In genomic region chr15:73051402-73051810, GRCh38 we compare ENCODE assay signal across 8 cellular contexts. TPM values are rescaled to one million over a fixed set of nuclear protein-coding genes. Genes with fewer than 3 reads are reported as not detected.
DNase-seq lines count a peak whose midpoint lies in the region; FAIRE-seq and TF ChIP-seq lines count a peak whose summit lies in the region.

No MANE protein-coding gene starts in this region.

- no peak for TF ChIP-seq RAD21 in neural cell (conservative IDR thresholded peaks at IDR 0.05)

- peak overlapping the region; percentile 68 for H3K4me3 ChIP-seq in SU-DHL-6 (ENCODE audit: insufficient read depth, low read length, poor library complexity, severe bottlenecking)
- H3K4me3 ChIP-seq in esophagus squamous epithelium = peak overlapping the region; percentile 77 to 94 (median 86)
- H3K4me3 ChIP-seq in neural cell (ENCODE audit: low read length) = peak overlapping the region; percentile 78

- no peak for TF ChIP-seq CTCF in SU-DHL-6 (IDR thresholded peaks at IDR 0.05; ENCODE audit: insufficient read depth, low read length, poor library complexity, severe bottlenecking)
- no peak for TF ChIP-seq CTCF in esophagus squamous epithelium (IDR thresholded peaks at IDR 0.05)
- TF ChIP-seq CTCF in neural cell (IDR thresholded peaks at IDR 0.05; ENCODE audit: poor library complexity, severe bottlenecking) = no peak

- no peak overlapping the region for H3K27ac ChIP-seq in SU-DHL-6 (ENCODE audit: low read depth, low read length)
- peak overlapping the region; percentile 89 to 96 (median 92) for H3K27ac ChIP-seq in esophagus squamous epithelium
- H3K27ac ChIP-seq in neural cell (ENCODE audit: low read length) = peak overlapping the region; percentile 96

- H3K9me3 ChIP-seq in SU-DHL-6 (ENCODE audit: insufficient read depth, low read length) (no peaks in the 10 kb centered on the region), esophagus squamous epithelium (no peaks in the 10 kb centered on the region), neural cell (ENCODE audit: low read length) (no peaks in the 10 kb centered on the region)

- no peak for TF ChIP-seq POLR2A in esophagus squamous epithelium (IDR thresholded peaks at IDR 0.05)
- no peak for TF ChIP-seq POLR2A in H54 (IDR thresholded peaks at IDR 0.05; ENCODE audit: low read depth, low read length)

- H4K20me1 ChIP-seq in SU-DHL-6 (ENCODE audit: low read depth, low read length) = no peaks in the 10 kb centered on the region
- peaks cover 6% of the 10 kb centered on the region for H4K20me1 ChIP-seq in neural cell (ENCODE audit: insufficient read depth)

- no peaks in the 10 kb centered on the region for H3K36me3 ChIP-seq in SU-DHL-6 (ENCODE audit: low read length)
- H3K36me3 ChIP-seq in esophagus squamous epithelium = no peaks in the 10 kb centered on the region
- H3K36me3 ChIP-seq in neural cell (ENCODE audit: insufficient read depth, low read length) = no peaks in the 10 kb centered on the region

- no peaks in the 10 kb centered on the region for H3K36me3 Mint-ChIP-seq in activated naive CD4-positive, alpha-beta T cell treated with anti-CD3 and anti-CD28 coated beads for 36 hours (ENCODE audit: low read depth)

- peak overlapping the region; percentile 69 for H3K4me3 Mint-ChIP-seq in activated naive CD4-positive, alpha-beta T cell treated with anti-CD3 and anti-CD28 coated beads for 36 hours

- H3K27me3 ChIP-seq in SU-DHL-6 (ENCODE audit: low read length) = no peaks in the 10 kb centered on the region
- H3K27me3 ChIP-seq in esophagus squamous epithelium = peaks cover 0 to 28% (median 0%) of the 10 kb centered on the region in 4 donors
- no peaks in the 10 kb centered on the region for H3K27me3 ChIP-seq in neural cell (ENCODE audit: insufficient read depth, low read depth, low read length)

- FAIRE-seq in H54 (lab: Jason Lieb, UNC) = no peak

- H3F3A ChIP-seq in SU-DHL-6 (ENCODE audit: insufficient read depth) = peaks cover 14% of the 10 kb centered on the region; the same call in 1 of the 2 replicates
- no peaks in the 10 kb centered on the region for H3F3A ChIP-seq in neural cell (ENCODE audit: insufficient read depth, low read length, poor library complexity, severe bottlenecking)

- peak; percentile 8 for DNase-seq in activated naive CD4-positive, alpha-beta T cell treated with anti-CD3 and anti-CD28 coated beads for 36 hours
- no peak for DNase-seq in activated naive CD4-positive, alpha-beta T cell treated with Interleukin-2 at 50 U/mL for 16 hours
- DNase-seq in esophagus squamous epithelium (lab: John Stamatoyannopoulos, UW) (no peak), H54 (ENCODE audit: insufficient read length, low spot score) (no peak), EL (no peak)
- DNase-seq in activated CD8-positive, alpha-beta memory T cell treated with anti-CD3 and anti-CD28 coated beads, Interleukin-2, amount 50 U/mL, for 4 hours = no peak

- no peak overlapping the region for H3K27ac Mint-ChIP-seq in activated naive CD4-positive, alpha-beta T cell treated with anti-CD3 and anti-CD28 coated beads for 36 hours

- peak overlapping the region; percentile 67 for H3K9ac ChIP-seq in SU-DHL-6 (ENCODE audit: low read length)
- peak overlapping the region; percentile 97 for H3K9ac ChIP-seq in neural cell (ENCODE audit: low read length)

- WGBS in esophagus squamous epithelium, 2 donors = 0 to 1% methylated on average over 21 to 40 of the region's 42 CpGs

- H3K4me2 ChIP-seq in SU-DHL-6 (ENCODE audit: low read depth, low read length, poor library complexity, severe bottlenecking) (peak overlapping the region; percentile 70), neural cell (ENCODE audit: low read length) (peak overlapping the region; percentile 98)

- H3K4me1 ChIP-seq in esophagus squamous epithelium = peaks cover 7 to 31% (median 7%) of the 10 kb centered on the region in 3 donors

- H2AFZ ChIP-seq in SU-DHL-6 (ENCODE audit: low read depth, low read length, severe bottlenecking) = peak overlapping the region; percentile 91
- H2AFZ ChIP-seq in neural cell (ENCODE audit: low read depth, low read length) = peak overlapping the region; percentile 78

- H3K9me2 ChIP-seq in SU-DHL-6 (replicated peaks; ENCODE audit: insufficient read depth, low read length) (no peaks in the 10 kb centered on the region), neural cell (ENCODE audit: insufficient read depth, low read length) (no peaks in the 10 kb centered on the region)

- intact Hi-C loops in activated naive CD4-positive, alpha-beta T cell treated with anti-CD3 and anti-CD28 coated beads for 36 hours (cut with micrococcal nuclease) = loop anchor here (1.0 to 10.0 kb wide), 4 partner anchors 191 to 581 kb away; partner anchors contain the start of genes ADPGK, ARIH1 and NPTN
- intact Hi-C loops in esophagus squamous epithelium (cut with DNase I) = no loop called here

- H3K79me2 ChIP-seq in SU-DHL-6 (ENCODE audit: insufficient read depth, low read length) (no peaks in the 10 kb centered on the region), neural cell (replicated peaks; ENCODE audit: insufficient read depth, low read length) (peaks cover 30% of the 10 kb centered on the region)

- H3K27me3 Mint-ChIP-seq in activated naive CD4-positive, alpha-beta T cell treated with anti-CD3 and anti-CD28 coated beads for 36 hours (ENCODE audit: low read depth) = peaks cover 8% of the 10 kb centered on the region

- TF ChIP-seq EP300 in neural cell (conservative IDR thresholded peaks at IDR 0.05; ENCODE audit: poor library complexity, severe bottlenecking) = no peak

- CTCF ChIA-PET in activated naive CD4-positive, alpha-beta T cell treated with anti-CD3 and anti-CD28 coated beads for 36 hours (lab: Charles Lee) = interaction anchor here (2.6 kb wide), 1 partner anchor 329 kb away, joined by 6 read pairs; no protein-coding TSS in a partner anchor

- no peaks in the 10 kb centered on the region for H3K9me3 Mint-ChIP-seq in activated naive CD4-positive, alpha-beta T cell treated with anti-CD3 and anti-CD28 coated beads for 36 hours

- peaks cover 6% of the 10 kb centered on the region for H3K4me1 Mint-ChIP-seq in activated naive CD4-positive, alpha-beta T cell treated with anti-CD3 and anti-CD28 coated beads for 36 hours (ENCODE audit: low read depth)

TF ChIP-seq in neural cell, 6 proteins besides CTCF, POLR2A, EP300 and RAD21:
- TF ChIP-seq MXI1 (conservative IDR thresholded peaks at IDR 0.05; ENCODE audit: poor library complexity, severe bottlenecking) (peak; percentile 16), TAF1 (IDR thresholded peaks at IDR 0.05; ENCODE audit: low read depth) (no peak), SMC3 (conservative IDR thresholded peaks at IDR 0.05; ENCODE audit: poor library complexity) (no peak), POLR2AphosphoS5 (IDR thresholded peaks at IDR 0.05) (no peak), REST (IDR thresholded peaks at IDR 0.05; ENCODE audit: borderline replicate concordance) (no peak), EZH2 (IDR thresholded peaks at IDR 0.05; ENCODE audit: borderline replicate concordance, insufficient read depth, low read length, poor library complexity, severe bottlenecking) (no peak)

RNA-seq across cellular contexts. Expression of gene NEO1, which starts 0.9 kb away (rescaled TPM):
- total RNA-seq in activated naive CD4-positive, alpha-beta T cell treated with anti-CD3 and anti-CD28 coated beads for 36 hours = 1 to 10 TPM; 4.3 to 4.4 TPM
- total RNA-seq in esophagus squamous epithelium = 10 to 100 TPM in 3 of 4 donors, 1 to 10 TPM in 1; 9.2 to 32.0 (median 15.0) TPM
- 52.5 and 57.0 TPM in 2 replicates for polyA plus RNA-seq in neural cell
- polyA minus RNA-seq in neural cell = 149 and 174 TPM in 2 replicates
